ENCODE assay signal across 1 cellular context in genomic region chr2:120320887-120321556, GRCh38.
A peak's percentile ranks its signal among the peaks of the same experiment; 100 is the strongest.
TF ChIP-seq lines count a peak whose summit lies in the region.

No MANE protein-coding gene starts in this region.

TF ChIP-seq in HEK293, 187 proteins besides CTCF, POLR2A, EP300 and RAD21:
- 0 out of 2 replicates have a peak, but pooled peaks have one; percentile 6 for TF ChIP-seq SCRT2 (tag by site-specific recombination; IDR thresholded peaks at IDR 0.05)
